1 cellular context compared by ENCODE assay signal in the genomic region with DNA sequence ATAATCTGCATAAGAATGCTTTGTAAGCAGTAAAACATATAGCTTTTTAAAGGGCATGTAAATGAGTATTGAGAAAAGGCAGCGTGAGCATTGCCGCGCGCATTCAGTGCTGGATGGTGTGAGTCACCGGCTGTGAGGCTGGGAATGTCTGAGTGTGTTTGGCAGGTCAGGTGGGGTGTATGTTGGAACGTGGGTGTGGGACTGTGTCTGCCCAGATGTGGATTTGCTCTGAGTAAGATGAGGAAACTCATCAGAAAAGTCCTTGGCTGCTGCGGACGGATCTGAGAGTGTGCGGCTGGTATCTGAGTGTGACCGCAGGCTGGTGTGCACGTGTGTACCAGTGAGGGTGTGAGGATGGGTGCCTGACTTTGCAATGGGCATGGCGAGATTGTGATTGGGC.
TF ChIP-seq lines count a peak whose summit lies in the region.

No MANE protein-coding gene starts in this region.

TF ChIP-seq in SK-N-SH, 30 proteins besides CTCF, POLR2A, EP300 and RAD21 (continued from another document):
- TF ChIP-seq, protein P1, sequence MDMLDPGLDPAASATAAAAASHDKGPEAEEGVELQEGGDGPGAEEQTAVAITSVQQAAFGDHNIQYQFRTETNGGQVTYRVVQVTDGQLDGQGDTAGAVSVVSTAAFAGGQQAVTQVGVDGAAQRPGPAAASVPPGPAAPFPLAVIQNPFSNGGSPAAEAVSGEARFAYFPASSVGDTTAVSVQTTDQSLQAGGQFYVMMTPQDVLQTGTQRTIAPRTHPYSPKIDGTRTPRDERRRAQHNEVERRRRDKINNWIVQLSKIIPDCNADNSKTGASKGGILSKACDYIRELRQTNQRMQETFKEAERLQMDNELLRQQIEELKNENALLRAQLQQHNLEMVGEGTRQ (IDR thresholded peaks at IDR 0.05; ENCODE audit: borderline replicate concordance, low read depth, low read length) = no peak
TF ChIP-seq in SK-N-SH: peak in this region for 0.
